Comparison of ENCODE assay signal across 1 cellular context in genomic region chr13:32001392-32001768, GRCh38.
A peak's percentile ranks its signal among the peaks of the same experiment; 100 is the strongest.
TF ChIP-seq lines count a peak whose summit lies in the region.

No MANE protein-coding gene starts in this region.

TF ChIP-seq in HepG2, 621 proteins besides CTCF, POLR2A, EP300 and RAD21 (continued from another document):
- TF ChIP-seq KIAA2018 (CRISPR knock-in tag; IDR thresholded peaks at IDR 0.05; ENCODE audit: borderline replicate concordance) (no peak), ZFYVE20 (CRISPR knock-in tag; IDR thresholded peaks at IDR 0.05; ENCODE audit: borderline replicate concordance, low read depth) (no peak), ZFP82 (CRISPR knock-in tag; IDR thresholded peaks at IDR 0.05; ENCODE audit: borderline replicate concordance) (no peak), ZHX2 (IDR thresholded peaks at IDR 0.05; ENCODE audit: low read depth) (no peak), ZHX2 (CRISPR knock-in tag; IDR thresholded peaks at IDR 0.05; ENCODE audit: borderline replicate concordance) (no peak), MIXL1 (CRISPR knock-in tag; IDR thresholded peaks at IDR 0.05) (0 out of 2 replicates have a peak, but pooled peaks have one; percentile 25)
